ENCODE assay signal across 1 cellular context in genomic region chr4:2261110-2261852, GRCh38.
TF ChIP-seq lines count a peak whose summit lies in the region.

No MANE protein-coding gene starts in this region.

TF ChIP-seq in GM12878, 131 proteins besides CTCF, POLR2A, EP300 and RAD21:
- TF ChIP-seq, protein P1, sequence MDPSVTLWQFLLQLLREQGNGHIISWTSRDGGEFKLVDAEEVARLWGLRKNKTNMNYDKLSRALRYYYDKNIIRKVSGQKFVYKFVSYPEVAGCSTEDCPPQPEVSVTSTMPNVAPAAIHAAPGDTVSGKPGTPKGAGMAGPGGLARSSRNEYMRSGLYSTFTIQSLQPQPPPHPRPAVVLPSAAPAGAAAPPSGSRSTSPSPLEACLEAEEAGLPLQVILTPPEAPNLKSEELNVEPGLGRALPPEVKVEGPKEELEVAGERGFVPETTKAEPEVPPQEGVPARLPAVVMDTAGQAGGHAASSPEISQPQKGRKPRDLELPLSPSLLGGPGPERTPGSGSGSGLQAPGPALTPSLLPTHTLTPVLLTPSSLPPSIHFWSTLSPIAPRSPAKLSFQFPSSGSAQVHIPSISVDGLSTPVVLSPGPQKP (IDR thresholded peaks at IDR 0.05; ENCODE audit: low read depth, low read length), result no peak
- TF ChIP-seq SMARCA5 (IDR thresholded peaks at IDR 0.05) (peak; percentile 58; the same call in 1 of the 2 replicates), RB1 (IDR thresholded peaks at IDR 0.05; ENCODE audit: borderline replicate concordance) (peak; percentile 45; the same call in 1 of the 2 replicates), BACH1 (IDR thresholded peaks at IDR 0.05; ENCODE audit: borderline replicate concordance) (peak; percentile 29), ZNF217 (IDR thresholded peaks at IDR 0.05) (no peak), NRF1 (conservative IDR thresholded peaks at IDR 0.05; ENCODE audit: low read depth, low read length) (no peak), NFYA (IDR thresholded peaks at IDR 0.05; ENCODE audit: borderline replicate concordance, low read depth, low read length) (no peak), HSF1 (IDR thresholded peaks at IDR 0.05; ENCODE audit: low read depth, low read length) (peak; percentile 78), IRF4 (IDR thresholded peaks at IDR 0.05; ENCODE audit: low read depth, low read length) (no peak), BHLHE40 (IDR thresholded peaks at IDR 0.05; ENCODE audit: borderline replicate concordance in 1 of 2, low read depth in 2 of 2, low read length in 1 of 2) (peak in 1 of 2 experiments; percentile 13; a peak in 1 of 4 replicates), SIN3A (IDR thresholded peaks at IDR 0.05; ENCODE audit: low read depth, low read length) (peak; percentile 82), YY1 (IDR thresholded peaks at IDR 0.05; ENCODE audit: low read depth, low read length) (peak; percentile 89), ZNF274 (IDR thresholded peaks at IDR 0.05; ENCODE audit: insufficient read depth, insufficient read length) (no peak), IKZF1 (conservative IDR thresholded peaks at IDR 0.05) (peak; percentile 16; the same call in 1 of the 2 replicates), MXI1 (IDR thresholded peaks at IDR 0.05; ENCODE audit: low read depth, low read length) (peak; percentile 79), HDGF (IDR thresholded peaks at IDR 0.05) (no peak)
- TF ChIP-seq, protein P2, sequence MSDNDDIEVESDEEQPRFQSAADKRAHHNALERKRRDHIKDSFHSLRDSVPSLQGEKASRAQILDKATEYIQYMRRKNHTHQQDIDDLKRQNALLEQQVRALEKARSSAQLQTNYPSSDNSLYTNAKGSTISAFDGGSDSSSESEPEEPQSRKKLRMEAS (IDR thresholded peaks at IDR 0.05; ENCODE audit: low read depth, low read length), result peak; percentile 57
- TF ChIP-seq, protein P3, sequence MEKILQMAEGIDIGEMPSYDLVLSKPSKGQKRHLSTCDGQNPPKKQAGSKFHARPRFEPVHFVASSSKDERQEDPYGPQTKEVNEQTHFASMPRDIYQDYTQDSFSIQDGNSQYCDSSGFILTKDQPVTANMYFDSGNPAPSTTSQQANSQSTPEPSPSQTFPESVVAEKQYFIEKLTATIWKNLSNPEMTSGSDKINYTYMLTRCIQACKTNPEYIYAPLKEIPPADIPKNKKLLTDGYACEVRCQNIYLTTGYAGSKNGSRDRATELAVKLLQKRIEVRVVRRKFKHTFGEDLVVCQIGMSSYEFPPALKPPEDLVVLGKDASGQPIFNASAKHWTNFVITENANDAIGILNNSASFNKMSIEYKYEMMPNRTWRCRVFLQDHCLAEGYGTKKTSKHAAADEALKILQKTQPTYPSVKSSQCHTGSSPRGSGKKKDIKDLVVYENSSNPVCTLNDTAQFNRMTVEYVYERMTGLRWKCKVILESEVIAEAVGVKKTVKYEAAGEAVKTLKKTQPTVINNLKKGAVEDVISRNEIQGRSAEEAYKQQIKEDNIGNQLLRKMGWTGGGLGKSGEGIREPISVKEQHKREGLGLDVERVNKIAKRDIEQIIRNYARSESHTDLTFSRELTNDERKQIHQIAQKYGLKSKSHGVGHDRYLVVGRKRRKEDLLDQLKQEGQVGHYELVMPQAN (conservative IDR thresholded peaks at IDR 0.05), result peak; percentile 85; the same call in 1 of the 2 replicates
